In the genomic region with DNA sequence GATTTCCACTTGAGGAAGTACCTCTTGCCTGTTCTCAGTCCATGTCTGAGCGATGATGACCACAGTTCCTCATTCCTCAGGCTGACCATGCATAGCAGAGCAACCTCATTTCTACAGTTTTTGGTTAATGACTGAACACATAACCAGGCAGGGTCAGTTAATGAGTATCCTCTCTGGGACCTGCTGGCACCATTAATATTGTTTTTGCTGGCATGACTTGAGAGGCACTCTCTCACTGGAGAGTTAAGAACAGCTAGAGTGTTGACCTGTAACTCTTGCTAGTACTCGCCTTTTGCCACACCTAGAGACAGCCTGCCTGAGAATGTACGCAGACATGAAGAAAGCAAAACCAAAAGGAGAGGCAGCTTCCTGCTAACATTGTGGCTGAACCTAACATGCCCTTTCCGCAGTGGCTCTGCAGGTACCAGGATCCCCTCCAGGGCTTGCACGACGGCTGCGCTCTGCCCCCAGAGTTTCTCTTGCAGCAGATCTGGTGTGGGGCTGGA, we compare ENCODE assay signal across 8 cellular contexts. TPM values are rescaled to one million over a fixed set of nuclear protein-coding genes. Genes with fewer than 3 reads are reported as not detected.
DNase-seq lines count a peak whose midpoint lies in the region; ATAC-seq and TF ChIP-seq lines count a peak whose summit lies in the region.

No MANE protein-coding gene starts in this region.

- peak in 4 of 5 donors; percentile 17 to 79 (median 32) for DNase-seq in T-helper 1 cell
- DNase-seq in amniotic epithelial cell (ENCODE audit: low read depth) = peak; percentile 88
- DNase-seq in naive thymus-derived CD8-positive, alpha-beta T cell = peak; percentile 28 to 83 (median 65)
- peak; percentile 67 for DNase-seq in upper lobe of right lung
- no peak for DNase-seq in cerebellar cortex (ENCODE audit: low spot score)
- no peak for DNase-seq in foreskin melanocyte

- no peaks in the 10 kb centered on the region for H3K9me3 ChIP-seq in upper lobe of right lung

- peak overlapping the region; percentile 22 for H3K4me3 ChIP-seq in upper lobe of right lung

- no peaks in the 10 kb centered on the region for H3K27me3 Mint-ChIP-seq in naive thymus-derived CD8-positive, alpha-beta T cell

- H3K4me3 Mint-ChIP-seq in naive thymus-derived CD8-positive, alpha-beta T cell = peak overlapping the region; percentile 72 to 90 (median 83)

- H3K27ac ChIP-seq in upper lobe of right lung = peak overlapping the region; percentile 73

- no peaks in the 10 kb centered on the region for H3K27me3 ChIP-seq in upper lobe of right lung

- peaks cover 10 to 40% (median 21%) of the 10 kb centered on the region in 4 donors for H3K4me1 Mint-ChIP-seq in naive thymus-derived CD8-positive, alpha-beta T cell

- no peak for TF ChIP-seq CTCF in upper lobe of right lung (IDR thresholded peaks at IDR 0.05)

- POLR2A ChIA-PET in naive thymus-derived CD8-positive, alpha-beta T cell (lab: Charles Lee) = interaction anchor here (1.0 to 3.0 kb wide), 6 partner anchors 24 to 56 kb away, joined by 3 to 24 read pairs (median 6); partner anchors contain the start of genes PECR, TMEM169 and XRCC5

- H3K27ac Mint-ChIP-seq in naive thymus-derived CD8-positive, alpha-beta T cell = peak overlapping the region; percentile 94 to 100 (median 99)

- peaks cover 12% of the 10 kb centered on the region for H3K36me3 ChIP-seq in upper lobe of right lung

- intact Hi-C loops in upper lobe of right lung (cut with DNase I) = no loop called here

- H3K36me3 Mint-ChIP-seq in naive thymus-derived CD8-positive, alpha-beta T cell = peaks cover 0 to 24% (median 12%) of the 10 kb centered on the region in 3 donors

- peaks cover 10% of the 10 kb centered on the region for H3K4me1 ChIP-seq in upper lobe of right lung

- peak; percentile 75 for ATAC-seq in GM18867 (IDR thresholded peaks at IDR 0.05; ENCODE audit: unreplicated experiment)
- peak; percentile 83 for ATAC-seq in HG02973 (IDR thresholded peaks at IDR 0.05; ENCODE audit: unreplicated experiment)
- peak; percentile 99 for ATAC-seq in naive thymus-derived CD8-positive, alpha-beta T cell
- peak; percentile 97 for ATAC-seq in upper lobe of right lung

- peaks cover 0 to 5% (median 0%) of the 10 kb centered on the region in 9 donors for H3K9me3 Mint-ChIP-seq in naive thymus-derived CD8-positive, alpha-beta T cell

RNA-seq across cellular contexts. Expression of gene PECR, which starts 23.9 kb away (rescaled TPM):
- 10 to 100 TPM; 15.7 to 20.7 TPM for total RNA-seq in naive thymus-derived CD8-positive, alpha-beta T cell
- polyA plus RNA-seq in naive thymus-derived CD8-positive, alpha-beta T cell = 10 to 100 TPM; 25.4 to 33.3 (median 28.6) TPM
- 18.9 TPM for total RNA-seq in upper lobe of right lung

RNA-seq across cellular contexts. Expression of gene TMEM169, which starts 24.0 kb away (rescaled TPM):
- total RNA-seq in naive thymus-derived CD8-positive, alpha-beta T cell = 1 to 10 TPM; 2.6 to 4.1 TPM
- 1 to 10 TPM in 2 of 3 donors, under 1 TPM in 1; 0.73 to 2.0 (median 1.8) TPM for polyA plus RNA-seq in naive thymus-derived CD8-positive, alpha-beta T cell
- 1.4 TPM for total RNA-seq in upper lobe of right lung

RNA-seq across cellular contexts. Expression of gene MREG, which starts 44.4 kb away (rescaled TPM):
- total RNA-seq in naive thymus-derived CD8-positive, alpha-beta T cell = 1 to 10 TPM; 5.2 to 8.5 TPM
- 1 to 10 TPM in 2 of 3 donors, under 1 TPM in 1; 0.97 to 3.3 (median 2.7) TPM for polyA plus RNA-seq in naive thymus-derived CD8-positive, alpha-beta T cell
- total RNA-seq in upper lobe of right lung = 16.8 TPM

RNA-seq across cellular contexts. Expression of gene XRCC5, which starts 51.4 kb away (rescaled TPM):
- 100 to 1,000 TPM; 231 to 245 TPM for total RNA-seq in naive thymus-derived CD8-positive, alpha-beta T cell
- polyA plus RNA-seq in naive thymus-derived CD8-positive, alpha-beta T cell = 100 to 1,000 TPM; 311 to 364 (median 348) TPM
- 178 TPM for total RNA-seq in upper lobe of right lung

Comparison
In these comparisons a context has a peak if more than half of its experiments do, and no peak if none do; other contexts are left out.
1. DNase-seq: peak in T-helper 1 cell (4 of 5), amniotic epithelial cell (single experiment), naive thymus-derived CD8-positive, alpha-beta T cell (10 of 10) and upper lobe of right lung (single experiment); none in cerebellar cortex (single experiment) and foreskin melanocyte (single experiment).
2. Peak in every context shown above with its lines, with median percentiles within 50 percentile points of each other: ATAC-seq.